ENCODE assay signal across 12 cellular contexts in the genomic region with DNA sequence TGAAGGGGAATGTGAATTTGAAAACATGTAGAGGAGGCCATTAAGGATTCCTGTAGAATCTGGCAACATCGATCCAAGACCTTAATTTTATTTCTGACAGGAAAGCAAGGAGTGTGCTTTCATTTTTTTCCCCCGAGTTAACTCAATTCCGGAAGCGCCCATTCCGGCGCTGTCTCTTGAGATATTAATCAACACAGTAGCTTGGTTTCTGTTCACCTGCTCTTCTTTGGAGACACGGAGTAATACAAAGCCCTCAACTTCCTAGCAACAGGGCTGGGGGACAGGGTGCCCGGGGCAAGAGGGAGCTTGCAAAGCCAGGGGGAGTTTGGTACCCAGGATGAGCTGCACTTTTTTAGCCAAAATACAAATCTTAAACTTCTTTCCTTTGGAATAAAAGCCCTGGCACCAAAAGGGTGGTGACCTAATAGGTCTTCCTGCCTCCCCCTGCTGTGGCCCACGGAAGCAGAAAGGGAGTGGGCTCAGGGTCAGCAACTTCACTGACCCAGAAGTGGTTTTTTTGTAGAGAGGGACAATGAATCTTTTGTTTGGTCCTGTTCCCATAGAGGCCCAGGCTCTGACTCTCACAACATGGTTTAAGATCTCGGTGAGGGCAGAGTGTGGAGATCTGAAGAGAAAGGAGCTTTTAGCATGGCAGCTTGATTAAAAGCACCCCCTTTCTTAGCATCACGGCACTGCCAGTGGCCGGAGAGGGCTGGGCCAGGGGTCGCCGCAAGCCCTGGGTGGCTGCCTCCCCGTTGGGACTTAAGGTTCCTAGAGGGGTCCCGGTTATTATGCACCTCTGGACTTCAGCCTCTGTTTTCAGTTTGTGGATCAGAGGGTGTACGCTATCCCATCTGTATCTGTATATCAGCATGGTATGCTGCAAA.
DNase-seq lines count a peak whose midpoint lies in the region; ATAC-seq and TF ChIP-seq lines count a peak whose summit lies in the region.
"Had no signal": no experiment of that assay in that cellular context is flagged by ENCODE, and none has a peak within 500 bp of the region (broad histone marks: within the 10 kb centered on the region; RNA-seq: fewer than 3 reads in every experiment).

No MANE protein-coding gene starts in this region.

- no peak for TF ChIP-seq CTCF in CD8-positive, alpha-beta T cell (IDR thresholded peaks at IDR 0.05)
- TF ChIP-seq CTCF in astrocyte of the spinal cord (IDR thresholded peaks at IDR 0.05; ENCODE audit: low read depth, low read length) = no peak
- no peak for TF ChIP-seq CTCF in foreskin keratinocyte (conservative IDR thresholded peaks at IDR 0.05)

- peaks cover 7% of the 10 kb centered on the region for H3K4me1 ChIP-seq in CD8-positive, alpha-beta T cell (ENCODE audit: insufficient read depth, low read length)
- H3K4me1 ChIP-seq in HUES64 (ENCODE audit: insufficient read depth, low read length) (peaks cover 26% of the 10 kb centered on the region), foreskin keratinocyte (no peaks in the 10 kb centered on the region)
- H3K4me1 ChIP-seq in naive thymus-derived CD4-positive, alpha-beta T cell (ENCODE audit: control insufficient read depth in 2 of 2, insufficient read depth in 2 of 2, low read length in 2 of 2) = peaks cover 0 to 13% of the 10 kb centered on the region in 2 donors

- CTCF ChIA-PET in CD8-positive, alpha-beta T cell (lab: Charles Lee) = no interaction called here
- CTCF ChIA-PET in naive thymus-derived CD4-positive, alpha-beta T cell (lab: Charles Lee) = interaction anchor here (0.6 kb wide), 1 partner anchor 16 kb away, joined by 4 read pairs; no protein-coding TSS in a partner anchor

- POLR2A ChIA-PET in CD8-positive, alpha-beta T cell (lab: Charles Lee) = interaction anchor here (1.0 kb wide), 1 partner anchor 67 kb away, joined by 4 read pairs; no protein-coding TSS in a partner anchor
- POLR2A ChIA-PET in naive thymus-derived CD4-positive, alpha-beta T cell (lab: Charles Lee) = no interaction called here

- peak overlapping the region; percentile 82 for H3K27ac Mint-ChIP-seq in CD8-positive, alpha-beta T cell
- H3K27ac Mint-ChIP-seq in naive thymus-derived CD4-positive, alpha-beta T cell = peak overlapping the region in 8 of 9 donors; percentile 16 to 81 (median 72)

- H3K36me3 Mint-ChIP-seq in CD8-positive, alpha-beta T cell = peaks cover 11% of the 10 kb centered on the region
- peaks cover 0 to 13% (median 7%) of the 10 kb centered on the region in 5 donors for H3K36me3 Mint-ChIP-seq in naive thymus-derived CD4-positive, alpha-beta T cell

- 84% methylated on average over 17 of the region's 17 CpGs for WGBS in HUES64

- H3K27me3 Mint-ChIP-seq in CD8-positive, alpha-beta T cell (ENCODE audit: low read depth) = no peaks in the 10 kb centered on the region
- H3K27me3 Mint-ChIP-seq in naive thymus-derived CD4-positive, alpha-beta T cell = no peaks in the 10 kb centered on the region

- no peaks in the 10 kb centered on the region for H3K9me3 ChIP-seq in CD8-positive, alpha-beta T cell (ENCODE audit: low read length)
- no peaks in the 10 kb centered on the region for H3K9me3 ChIP-seq in HUES64 (ENCODE audit: insufficient read depth, low read depth, low read length)
- H3K9me3 ChIP-seq in naive thymus-derived CD4-positive, alpha-beta T cell (ENCODE audit: control insufficient read depth in 2 of 3, low read length in 3 of 3) = no peaks in the 10 kb centered on the region
- H3K9me3 ChIP-seq: ovary had no signal

- in situ Hi-C loops in astrocyte of the spinal cord (cut with HindIII; ENCODE audit: low sequenced_read_pairs) = no loop called here

- H3K9ac ChIP-seq in HUES64 (ENCODE audit: low read depth, low read length) = peak overlapping the region; percentile 26; the same call in 1 of the 2 replicates

- peaks cover 42% of the 10 kb centered on the region for H3K4me1 Mint-ChIP-seq in CD8-positive, alpha-beta T cell (ENCODE audit: low read depth)
- peaks cover 21 to 58% (median 43%) of the 10 kb centered on the region in 7 donors for H3K4me1 Mint-ChIP-seq in naive thymus-derived CD4-positive, alpha-beta T cell

- intact Hi-C loops in CD8-positive, alpha-beta T cell (cut with DNase I, micrococcal nuclease) = no loop called here
- intact Hi-C loops in naive thymus-derived CD4-positive, alpha-beta T cell (cut with micrococcal nuclease) = loop anchor here in 1 of 2 donors (10.0 kb wide), 1 partner anchor 293 kb away; no protein-coding TSS in a partner anchor

- DNase-seq in CD8-positive, alpha-beta T cell = no peak
- DNase-seq in astrocyte of the spinal cord (ENCODE audit: low read depth, low spot score) = peak; percentile 31
- peak in 3 of 9 donors; percentile 4 to 19 (median 13) for DNase-seq in naive thymus-derived CD4-positive, alpha-beta T cell
- no peak for DNase-seq in ureter (ENCODE audit: low spot score)
- DNase-seq in foreskin keratinocyte = no peak
- DNase-seq: hippocampal formation, NCI-H226 had no signal

- no peaks in the 10 kb centered on the region for H3K9me3 Mint-ChIP-seq in CD8-positive, alpha-beta T cell
- no peaks in the 10 kb centered on the region for H3K9me3 Mint-ChIP-seq in naive thymus-derived CD4-positive, alpha-beta T cell

- no peaks in the 10 kb centered on the region for H3K36me3 ChIP-seq in CD8-positive, alpha-beta T cell (ENCODE audit: insufficient read depth, low read length)
- H3K36me3 ChIP-seq in HUES64 (ENCODE audit: insufficient read depth, low read length) = no peaks in the 10 kb centered on the region
- H3K36me3 ChIP-seq in naive thymus-derived CD4-positive, alpha-beta T cell (ENCODE audit: control insufficient read depth in 2 of 3, insufficient read depth in 3 of 3, low read length in 3 of 3) = no peaks in the 10 kb centered on the region
- H3K36me3 ChIP-seq: cardiac muscle cell, ovary had no signal

- no peak overlapping the region for H3K4me3 ChIP-seq in CD8-positive, alpha-beta T cell (ENCODE audit: low read depth, low read length)
- H3K4me3 ChIP-seq in HUES64 (ENCODE audit: low read length) (no peak overlapping the region), astrocyte of the spinal cord (ENCODE audit: low read depth, low read length) (no peak overlapping the region)
- no peak overlapping the region for H3K4me3 ChIP-seq in naive thymus-derived CD4-positive, alpha-beta T cell (ENCODE audit: low read length)
- H3K4me3 ChIP-seq: cardiac muscle cell, ovary had no signal

- peak overlapping the region; percentile 56 for H3K4me3 Mint-ChIP-seq in CD8-positive, alpha-beta T cell
- H3K4me3 Mint-ChIP-seq in naive thymus-derived CD4-positive, alpha-beta T cell = peak overlapping the region; percentile 59 to 78 (median 70)

- ATAC-seq in CD8-positive, alpha-beta T cell = peak; percentile 20
- ATAC-seq in naive thymus-derived CD4-positive, alpha-beta T cell = peak; percentile 29
- no peak for ATAC-seq in GM18861 (IDR thresholded peaks at IDR 0.05; ENCODE audit: unreplicated experiment)
- no peak for ATAC-seq in HG02588 (IDR thresholded peaks at IDR 0.05; ENCODE audit: unreplicated experiment)
- ATAC-seq in foreskin keratinocyte = no peak

- H3K27ac ChIP-seq in CD8-positive, alpha-beta T cell (ENCODE audit: low read depth, low read length) = no peak overlapping the region
- H3K27ac ChIP-seq in HUES64 (ENCODE audit: low read depth, low read length) = peak overlapping the region; percentile 49
- H3K27ac ChIP-seq in naive thymus-derived CD4-positive, alpha-beta T cell (ENCODE audit: low read depth, low read length) = no peak overlapping the region
- H3K27ac ChIP-seq in foreskin keratinocyte = no peak overlapping the region
- H3K27ac ChIP-seq: cardiac muscle cell, ovary had no signal

- no peaks in the 10 kb centered on the region for H3K27me3 ChIP-seq in CD8-positive, alpha-beta T cell (ENCODE audit: insufficient read depth, low read length)
- no peaks in the 10 kb centered on the region for H3K27me3 ChIP-seq in HUES64 (ENCODE audit: insufficient read depth, low read length)
- no peaks in the 10 kb centered on the region for H3K27me3 ChIP-seq in naive thymus-derived CD4-positive, alpha-beta T cell (ENCODE audit: control insufficient read depth in 2 of 2, insufficient read depth in 2 of 2, low read length in 2 of 2)
- no peaks in the 10 kb centered on the region for H3K27me3 ChIP-seq in foreskin keratinocyte
- H3K27me3 ChIP-seq: cardiac muscle cell, ovary had no signal

Comparison
In these comparisons a context has a peak if more than half of its experiments do, and no peak if none do; other contexts are left out.
1. ATAC-seq: peak in CD8-positive, alpha-beta T cell (single experiment) and naive thymus-derived CD4-positive, alpha-beta T cell (single experiment); none in GM18861 (single experiment), HG02588 (single experiment) and foreskin keratinocyte (single experiment).